ENCODE assay signal across 20 cellular contexts in genomic region chr1:188769181-188769580, GRCh38.
"Had no signal": no experiment of that assay in that cellular context is flagged by ENCODE, and none has a peak within 500 bp of the region (broad histone marks: within the 10 kb centered on the region; RNA-seq: fewer than 3 reads in every experiment).

No MANE protein-coding gene starts in this region.

- H3K4me3 ChIP-seq: breast epithelium, dorsolateral prefrontal cortex, heart left ventricle, left lung, lung, prostate gland, right atrium auricular region, spleen, upper lobe of right lung had no signal

- H3K27ac ChIP-seq: breast epithelium, dorsolateral prefrontal cortex, epithelial cell of prostate, heart left ventricle, left lung, prostate gland, right atrium auricular region, spleen, upper lobe of right lung had no signal

- FAIRE-seq: astrocyte, colon had no signal

- H3K36me3 ChIP-seq: breast epithelium, heart left ventricle, left lung, prostate gland, right atrium auricular region, spleen, upper lobe of right lung had no signal

- H3K9me3 ChIP-seq: prostate gland, upper lobe of right lung had no signal

- DNase-seq: activated CD4-positive, alpha-beta T cell treated with anti-CD3 and anti-CD28 coated beads, Interleukin-2, amount 10 ng/mL, durations not matched to agents 7 days and 5 days; activated CD4-positive, CD25-positive, alpha-beta regulatory T cell treated with anti-CD3 and anti-CD28 coated beads, Interleukin-2, amount 50 U/mL, for 72 hours; activated CD8-positive, alpha-beta T cell treated with anti-CD3 and anti-CD28 coated beads, Interleukin-2, amount 10 ng/mL, durations not matched to agents 7 days and 5 days; dorsolateral prefrontal cortex; immature natural killer cell; kidney glomerular epithelial cell; naive thymus-derived CD4-positive, alpha-beta T cell; spleen; stimulated activated CD4-positive, alpha-beta T cell treated with anti-CD3 and anti-CD28 coated beads, Interleukin-4, amount 100 ng/mL, for 24 hours; stimulated activated naive CD8-positive, alpha-beta T cell treated with anti-CD3 and anti-CD28 coated beads, Interleukin-15, Interleukin-2, amounts not matched to agents 100 U/mL and 50 U/mL, for 24 hours; upper lobe of right lung had no signal

- H3K4me1 ChIP-seq: breast epithelium, heart left ventricle, left lung, prostate gland, right atrium auricular region, spleen, upper lobe of right lung had no signal

- H3K27me3 ChIP-seq: breast epithelium, dorsolateral prefrontal cortex, heart left ventricle, left lung, right atrium auricular region, spleen, upper lobe of right lung had no signal
